Comparison of ENCODE assay signal across 8 cellular contexts in genomic region chr5:15598294-15598902, GRCh38.
A peak's percentile ranks its signal among the peaks of the same experiment; 100 is the strongest.
DNase-seq lines count a peak whose midpoint lies in the region; ATAC-seq, FAIRE-seq and TF ChIP-seq lines count a peak whose summit lies in the region.

No MANE protein-coding gene starts in this region.

- peaks cover 28% of the 10 kb centered on the region for H3K4me1 Mint-ChIP-seq in osteocyte (ENCODE audit: unreplicated experiment)

- no peaks in the 10 kb centered on the region; the same call in 1 of the 2 replicates for H3K9me3 ChIP-seq in K562 (replicated peaks; ENCODE audit: control insufficient read depth, insufficient read depth, low read depth, low read length)

- no peaks in the 10 kb centered on the region for H3K9me3 Mint-ChIP-seq in osteocyte (ENCODE audit: unreplicated experiment)

- H3K4me1 ChIP-seq in K562 (replicated peaks in 1 of 2; ENCODE audit: control insufficient read depth in 2 of 2, insufficient read depth in 2 of 2, low read length in 2 of 2): no peaks in the 10 kb centered on the region

- 0% methylated on average over 2 of the region's 3 CpGs for WGBS in K562 (ENCODE audit: insufficient coverage, low coverage, missing lambda C conversion rate)

- no peaks in the 10 kb centered on the region for H3K79me2 ChIP-seq in K562 (ENCODE audit: control insufficient read depth, insufficient read depth, low read length)

- H3K9me1 ChIP-seq in K562 (ENCODE audit: control insufficient read depth, insufficient read depth, low read length): no peaks in the 10 kb centered on the region

- DNase-seq in NCI-H2171 treated with DMSO at 0.1 percent for 48 hours (lab: John Stamatoyannopoulos, UW) (peak; percentile 3), NCI-H2171 (lab: John Stamatoyannopoulos, UW) (no peak), K562 (ENCODE audit: extremely low read depth in 1 of 4, low spot score in 3 of 4) (peak; percentile 9 to 39 (median 19)), osteocyte (ENCODE audit: extremely low spot score, unreplicated experiment) (no peak), NCI-H1092 (lab: John Stamatoyannopoulos, UW) (no peak)

- no peak overlapping the region for H3K27ac Mint-ChIP-seq in osteocyte (ENCODE audit: unreplicated experiment)

- intact Hi-C loops in K562 (cut with micrococcal nuclease): no loop called here

- H3K9ac ChIP-seq in K562 (ENCODE audit: insufficient read depth in 1 of 2, low read depth in 2 of 2, low read length in 2 of 2): no peak overlapping the region

- no peak overlapping the region for H3K4me3 ChIP-seq in K562

- no peak overlapping the region for H3K27ac ChIP-seq in K562 (ENCODE audit: extremely low read depth, low read depth, low read length)

- ATAC-seq in K562 (no peak), GM19395 (IDR thresholded peaks at IDR 0.05; ENCODE audit: unreplicated experiment) (no peak), GM19467 (IDR thresholded peaks at IDR 0.05; ENCODE audit: unreplicated experiment) (no peak)

- peaks cover 4% of the 10 kb centered on the region for H3K36me3 Mint-ChIP-seq in osteocyte (ENCODE audit: unreplicated experiment)

- no peaks in the 10 kb centered on the region for H3K36me3 ChIP-seq in K562 (ENCODE audit: control insufficient read depth, insufficient read depth, low read length)

- BruUV-seq in K562 (replicated peaks; lab: Mats Ljungman, UMichigan): no TSS peak

- no peak overlapping the region for H3K4me3 Mint-ChIP-seq in osteocyte (ENCODE audit: unreplicated experiment)

- no peak for TF ChIP-seq EP300 in K562 (IDR thresholded peaks at IDR 0.05; ENCODE audit: low read length)

- TF ChIP-seq CTCF in LNCAP (IDR thresholded peaks at IDR 0.05) (peak; percentile 85), K562 (IDR thresholded peaks at IDR 0.05 in 2 of 3, conservative IDR thresholded peaks at IDR 0.05 in 1 of 3; ENCODE audit: insufficient read depth in 2 of 3, low read depth in 1 of 3, low read length in 3 of 3) (peak in 2 of 3 experiments; percentile 49 to 57; a peak in 4 of 6 replicates), osteocyte (IDR thresholded peaks at IDR 0.05) (peak; percentile 55)

- no peaks in the 10 kb centered on the region for H3K27me3 Mint-ChIP-seq in osteocyte (ENCODE audit: unreplicated experiment)

- in situ Hi-C loops in K562 (cut with MboI): no loop called here

- POLR2A ChIA-PET in K562 (lab: Yijun Ruan, JAX): no interaction called here

- H2AFZ ChIP-seq in K562 (ENCODE audit: low read depth, low read length): no peak overlapping the region

- H4K20me1 ChIP-seq in K562 (replicated peaks; ENCODE audit: control insufficient read depth, insufficient read depth, low read length): no peaks in the 10 kb centered on the region

- TF ChIP-seq RAD21 in K562 (CRISPR knock-in tag; conservative IDR thresholded peaks at IDR 0.05 in 1 of 2, IDR thresholded peaks at IDR 0.05 in 1 of 2): peak in 1 of 2 experiments; percentile 22; a peak in 1 of 4 replicates

- no peaks in the 10 kb centered on the region for H3K27me3 ChIP-seq in K562 (ENCODE audit: control insufficient read depth in 2 of 2, insufficient read depth in 2 of 2, low read length in 2 of 2)

- H3K4me2 ChIP-seq in K562 (ENCODE audit: insufficient read depth, low read length): no peak overlapping the region

- no peak for TF ChIP-seq POLR2A in K562 (conservative IDR thresholded peaks at IDR 0.05)

- peak; percentile 71 for FAIRE-seq in K562 (lab: Jason Lieb, UNC)

- CTCF ChIA-PET in K562 (lab: Yijun Ruan, JAX; ENCODE audit: low intra/inter-chr PET ratio): no interaction called here

TF ChIP-seq in K562, 482 proteins besides CTCF, POLR2A, EP300 and RAD21:
- TF ChIP-seq HMGN3 (IDR thresholded peaks at IDR 0.05; ENCODE audit: borderline replicate concordance, extremely low read depth, insufficient read length, low read depth, low read length) (no peak), ZBTB11 (CRISPR knock-in tag; IDR thresholded peaks at IDR 0.05) (no peak), ZNF124 (CRISPR knock-in tag; IDR thresholded peaks at IDR 0.05) (no peak)
TF ChIP-seq in K562: peak in this region for 0.

Comparison
In these comparisons a context has a peak if more than half of its experiments do, and no peak if none do; other contexts are left out.
1. DNase-seq: peak in NCI-H2171 treated with DMSO at 0.1 percent for 48 hours (single experiment) and K562 (4 of 4); none in NCI-H2171 (single experiment), osteocyte (single experiment) and NCI-H1092 (single experiment).
2. Peak in every context shown above with its lines, with median percentiles within 50 percentile points of each other: CTCF ChIP-seq.